In the genomic region with DNA sequence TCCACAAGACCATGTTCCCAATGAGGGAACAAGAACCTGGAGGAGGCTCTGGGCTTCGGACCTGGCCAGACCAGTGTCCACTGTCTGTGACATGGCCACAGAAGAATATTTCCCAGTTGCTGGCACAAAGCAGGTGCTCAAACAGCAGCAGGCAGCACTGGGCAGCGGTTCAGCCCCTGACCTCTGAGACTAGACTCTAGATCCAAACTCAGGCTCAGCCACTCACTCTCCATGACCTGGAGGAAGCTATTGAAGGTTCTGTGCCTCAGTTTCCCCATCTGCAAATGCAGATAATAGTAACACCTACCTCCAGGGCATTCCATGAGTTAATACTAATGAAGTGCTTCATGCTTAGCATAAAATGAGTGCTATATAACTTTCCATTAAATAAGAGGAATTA, we compare ENCODE assay signal across 2 cellular contexts.
TF ChIP-seq lines count a peak whose summit lies in the region.

No MANE protein-coding gene starts in this region.

TF ChIP-seq in liver, 16 proteins besides CTCF, POLR2A, EP300 and RAD21 (continued from another document):
- TF ChIP-seq, protein P1, sequence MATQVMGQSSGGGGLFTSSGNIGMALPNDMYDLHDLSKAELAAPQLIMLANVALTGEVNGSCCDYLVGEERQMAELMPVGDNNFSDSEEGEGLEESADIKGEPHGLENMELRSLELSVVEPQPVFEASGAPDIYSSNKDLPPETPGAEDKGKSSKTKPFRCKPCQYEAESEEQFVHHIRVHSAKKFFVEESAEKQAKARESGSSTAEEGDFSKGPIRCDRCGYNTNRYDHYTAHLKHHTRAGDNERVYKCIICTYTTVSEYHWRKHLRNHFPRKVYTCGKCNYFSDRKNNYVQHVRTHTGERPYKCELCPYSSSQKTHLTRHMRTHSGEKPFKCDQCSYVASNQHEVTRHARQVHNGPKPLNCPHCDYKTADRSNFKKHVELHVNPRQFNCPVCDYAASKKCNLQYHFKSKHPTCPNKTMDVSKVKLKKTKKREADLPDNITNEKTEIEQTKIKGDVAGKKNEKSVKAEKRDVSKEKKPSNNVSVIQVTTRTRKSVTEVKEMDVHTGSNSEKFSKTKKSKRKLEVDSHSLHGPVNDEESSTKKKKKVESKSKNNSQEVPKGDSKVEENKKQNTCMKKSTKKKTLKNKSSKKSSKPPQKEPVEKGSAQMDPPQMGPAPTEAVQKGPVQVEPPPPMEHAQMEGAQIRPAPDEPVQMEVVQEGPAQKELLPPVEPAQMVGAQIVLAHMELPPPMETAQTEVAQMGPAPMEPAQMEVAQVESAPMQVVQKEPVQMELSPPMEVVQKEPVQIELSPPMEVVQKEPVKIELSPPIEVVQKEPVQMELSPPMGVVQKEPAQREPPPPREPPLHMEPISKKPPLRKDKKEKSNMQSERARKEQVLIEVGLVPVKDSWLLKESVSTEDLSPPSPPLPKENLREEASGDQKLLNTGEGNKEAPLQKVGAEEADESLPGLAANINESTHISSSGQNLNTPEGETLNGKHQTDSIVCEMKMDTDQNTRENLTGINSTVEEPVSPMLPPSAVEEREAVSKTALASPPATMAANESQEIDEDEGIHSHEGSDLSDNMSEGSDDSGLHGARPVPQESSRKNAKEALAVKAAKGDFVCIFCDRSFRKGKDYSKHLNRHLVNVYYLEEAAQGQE (IDR thresholded peaks at IDR 0.05): no peak
- TF ChIP-seq, protein P2, sequence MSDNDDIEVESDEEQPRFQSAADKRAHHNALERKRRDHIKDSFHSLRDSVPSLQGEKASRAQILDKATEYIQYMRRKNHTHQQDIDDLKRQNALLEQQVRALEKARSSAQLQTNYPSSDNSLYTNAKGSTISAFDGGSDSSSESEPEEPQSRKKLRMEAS (IDR thresholded peaks at IDR 0.05): no peak
- TF ChIP-seq HNF4A (conservative IDR thresholded peaks at IDR 0.05): peak; percentile 55 to 66

TF ChIP-seq in HepG2, 621 proteins besides CTCF, POLR2A, EP300 and RAD21 (continued from another document):
- no peak for TF ChIP-seq NR2F1 (CRISPR knock-in tag; IDR thresholded peaks at IDR 0.05)
- no peak for TF ChIP-seq CHD4 (IDR thresholded peaks at IDR 0.05; ENCODE audit: borderline replicate concordance, low read length)
- no peak for TF ChIP-seq TGIF2 (CRISPR knock-in tag; IDR thresholded peaks at IDR 0.05)
